ENCODE assay signal across 21 cellular contexts in the genomic region with DNA sequence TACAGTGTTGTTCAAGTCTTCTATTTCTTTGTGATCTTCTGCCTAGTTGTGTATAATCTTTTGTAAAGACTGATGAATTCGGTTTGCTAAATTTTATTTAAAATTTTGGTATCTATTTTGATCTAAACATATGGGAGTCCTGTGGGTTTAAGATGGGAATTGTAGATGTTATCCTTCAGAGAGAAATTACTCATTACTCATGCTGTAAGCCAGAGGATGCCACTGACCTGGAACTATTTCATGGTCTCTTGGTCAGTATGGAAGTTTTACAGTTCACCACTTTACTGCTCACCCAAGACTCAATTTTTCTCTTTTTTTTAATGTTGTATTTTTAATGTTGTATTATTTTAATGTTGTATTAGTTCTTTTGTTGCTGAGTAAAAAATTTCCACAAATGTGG.
"Had no signal": no experiment of that assay in that cellular context is flagged by ENCODE, and none has a peak within 500 bp of the region (broad histone marks: within the 10 kb centered on the region; RNA-seq: fewer than 3 reads in every experiment).

No MANE protein-coding gene starts in this region.

- H3K4me1 ChIP-seq: left ventricle myocardium inferior had no signal

- H3K27ac ChIP-seq: brain microvascular endothelial cell, left ventricle myocardium inferior, neutrophil, skin epidermis had no signal

- H3K4me3 ChIP-seq: left ventricle myocardium inferior, skin epidermis had no signal

- H3K27me3 Mint-ChIP-seq: activated naive CD8-positive, alpha-beta T cell; type B pancreatic cell had no signal

- H3K27ac Mint-ChIP-seq: activated CD4-positive, alpha-beta T cell treated with anti-CD3 and anti-CD28 coated beads, Interleukin-2, amount 10 ng/mL, durations not matched to agents 24 days and 14 days; activated CD8-positive, alpha-beta T cell treated with anti-CD3 and anti-CD28 coated beads, Interleukin-2, amount 10 ng/mL, durations not matched to agents 7 days and 5 days; activated naive CD8-positive, alpha-beta T cell; natural killer cell; T-helper 2 cell treated with Interferon-gamma antibody and Interleukin-4, amounts not matched to agents 5 μg/mL and 100 μg/mL, for 36 hours; type B pancreatic cell had no signal

- H3K36me3 Mint-ChIP-seq: natural killer cell had no signal

- ATAC-seq: activated CD8-positive, alpha-beta T cell treated with anti-CD3 and anti-CD28 coated beads, Interleukin-2, amount 10 ng/mL, durations not matched to agents 7 days and 5 days; natural killer cell; stimulated activated naive CD8-positive, alpha-beta T cell treated with anti-CD3 and anti-CD28 coated beads, Interleukin-15, Interleukin-2, amounts not matched to agents 100 U/mL and 50 U/mL, for 24 hours had no signal

- DNase-seq: activated CD4-positive, alpha-beta T cell treated with anti-CD3 and anti-CD28 coated beads, Interleukin-2, amount 10 ng/mL, durations not matched to agents 24 days and 14 days; activated CD4-positive, CD25-positive, alpha-beta regulatory T cell; activated CD8-positive, alpha-beta memory T cell treated with anti-CD3 and anti-CD28 coated beads, Interleukin-2, amount 50 U/mL, for 4 hours; activated CD8-positive, alpha-beta T cell treated with anti-CD3 and anti-CD28 coated beads, Interleukin-2, amount 10 ng/mL, durations not matched to agents 7 days and 5 days; activated effector memory CD4-positive, alpha-beta T cell treated with anti-CD3 and anti-CD28 coated beads, Interleukin-2, amount 50 U/mL, for 16 hours; activated T-cell treated with anti-CD3 and anti-CD28 coated beads, Interleukin-2, amount 50 U/mL, for 48 hours; amygdala; brain microvascular endothelial cell; cerebellar nuclear complex; left ventricle myocardium inferior; mesendoderm; natural killer cell; stimulated activated CD4-positive, alpha-beta T cell treated with anti-CD3 and anti-CD28 coated beads, Interleukin-4, amount 100 ng/mL, for 4 hours; stimulated activated CD8-positive, alpha-beta memory T cell treated with anti-CD3 and anti-CD28 coated beads, Interleukin-4, amount 100 ng/mL, for 48 hours; stimulated activated naive CD8-positive, alpha-beta T cell treated with anti-CD3 and anti-CD28 coated beads, Interleukin-15, Interleukin-2, amounts not matched to agents 100 U/mL and 50 U/mL, for 24 hours; SW 1271 had no signal

- H3K9me3 ChIP-seq: neutrophil had no signal

- H3K4me1 Mint-ChIP-seq: activated CD4-positive, alpha-beta T cell treated with anti-CD3 and anti-CD28 coated beads, Interleukin-2, amount 10 ng/mL, durations not matched to agents 24 days and 14 days; natural killer cell had no signal

- H3K27me3 ChIP-seq: brain microvascular endothelial cell, neutrophil had no signal

- H3K4me3 Mint-ChIP-seq: activated CD4-positive, alpha-beta T cell treated with anti-CD3 and anti-CD28 coated beads, Interleukin-2, amount 10 ng/mL, durations not matched to agents 24 days and 14 days; activated CD8-positive, alpha-beta T cell treated with anti-CD3 and anti-CD28 coated beads, Interleukin-2, amount 10 ng/mL, durations not matched to agents 7 days and 5 days; activated naive CD8-positive, alpha-beta T cell; natural killer cell; T-helper 2 cell treated with Interferon-gamma antibody and Interleukin-4, amounts not matched to agents 5 μg/mL and 100 μg/mL, for 36 hours; type B pancreatic cell had no signal

- H3K36me3 ChIP-seq: brain microvascular endothelial cell, left ventricle myocardium inferior, neutrophil had no signal
